8 cellular contexts compared by ENCODE assay signal in genomic region chr1:151762941-151763921, GRCh38. TPM values are rescaled to one million over a fixed set of nuclear protein-coding genes. Genes with fewer than 3 reads are reported as not detected.
A peak's percentile ranks its signal among the peaks of the same experiment; 100 is the strongest.
DNase-seq lines count a peak whose midpoint lies in the region; ATAC-seq and TF ChIP-seq lines count a peak whose summit lies in the region.

TSS of gene MRPL9 (minus strand) at chr1:151763496. CDS start at chr1:151763479, 17 bp downstream.

- H3K27me3 Mint-ChIP-seq in natural killer cell treated with Interleukin-12 subunit alpha and Interleukin-12 subunit beta and Interleukin-15 and Interleukin-18, amount 100 ng/mL, for 72 hours: no peaks in the 10 kb centered on the region

- no peaks in the 10 kb centered on the region for H4K20me1 ChIP-seq in DND-41 (ENCODE audit: insufficient read depth, low read length)
- no peaks in the 10 kb centered on the region for H4K20me1 ChIP-seq in GM23248 (ENCODE audit: insufficient read depth)

- DNase-seq in DND-41 (peak; percentile 90), GM23248 (peak; percentile 90), LoVo (ENCODE audit: low spot score) (peak; percentile 86), SHP77 treated with DMSO at 0.1 percent for 48 hours (lab: John Stamatoyannopoulos, UW) (peak; percentile 93), fibroblast of the aortic adventitia (ENCODE audit: low read depth) (peak; percentile 69)
- peak; percentile 79 for DNase-seq in activated effector memory CD4-positive, alpha-beta T cell treated with Interleukin-2 at 50 U/mL for 16 hours
- peak; percentile 86 for DNase-seq in natural killer cell treated with Interleukin-12 subunit alpha and Interleukin-12 subunit beta and Interleukin-15 and Interleukin-18, amount 100 ng/mL, for 72 hours (ENCODE audit: low spot score)
- peak; percentile 81 for DNase-seq in stimulated activated naive CD4-positive, alpha-beta T cell treated with Interleukin-2 at 50 U/mL for 16 hours (lab: John Stamatoyannopoulos, UW)

- H3K9me3 Mint-ChIP-seq in natural killer cell treated with Interleukin-12 subunit alpha and Interleukin-12 subunit beta and Interleukin-15 and Interleukin-18, amount 100 ng/mL, for 72 hours: no peaks in the 10 kb centered on the region

- H3K36me3 ChIP-seq in DND-41 (ENCODE audit: insufficient read depth, low read length) (peaks cover 38% of the 10 kb centered on the region), GM23248 (ENCODE audit: low read depth) (peaks cover 10% of the 10 kb centered on the region; the same call in 1 of the 2 replicates)

- no peaks in the 10 kb centered on the region for H3K9me2 ChIP-seq in GM23248 (ENCODE audit: insufficient read depth)

- H3K27ac ChIP-seq in DND-41 (ENCODE audit: low read length): peak within 1 kb of the TSS; percentile 95
- H3K27ac ChIP-seq in GM23248: peak within 1 kb of the TSS; percentile 64

- no peak for TF ChIP-seq CTCF in DND-41 (IDR thresholded peaks at IDR 0.05; ENCODE audit: borderline replicate concordance, extremely low read depth, low read length, poor library complexity, severe bottlenecking)
- TF ChIP-seq CTCF in fibroblast of the aortic adventitia (IDR thresholded peaks at IDR 0.05; ENCODE audit: insufficient read depth, low read length): no peak

- peak; percentile 100 for ATAC-seq in DND-41 (ENCODE audit: insufficient read depth, low read depth)
- peak; percentile 99 for ATAC-seq in natural killer cell treated with Interleukin-12 subunit alpha and Interleukin-12 subunit beta and Interleukin-15 and Interleukin-18, amount 100 ng/mL, for 72 hours

- H3K4me3 ChIP-seq in DND-41 (ENCODE audit: low read depth in 1 of 2, low read length in 2 of 2) (peak within 1 kb of the TSS; percentile 91 to 93), GM23248 (peak within 1 kb of the TSS; percentile 93), fibroblast of the aortic adventitia (ENCODE audit: low read depth, low read length) (peak within 1 kb of the TSS; percentile 91)

- H2AFZ ChIP-seq in DND-41 (ENCODE audit: low read depth, low read length) (peak within 1 kb of the TSS; percentile 92), GM23248 (peak within 1 kb of the TSS; percentile 99)

- H3K27me3 ChIP-seq in DND-41 (ENCODE audit: insufficient read depth, low read length, poor library complexity): no peaks in the 10 kb centered on the region
- H3K27me3 ChIP-seq in GM23248 (replicated peaks; ENCODE audit: insufficient read depth): no peaks in the 10 kb centered on the region

- H3K4me1 ChIP-seq in DND-41 (ENCODE audit: insufficient read depth, low read length) (peaks cover 26% of the 10 kb centered on the region), GM23248 (ENCODE audit: insufficient read depth) (peaks cover 14% of the 10 kb centered on the region)

- peaks cover 23 to 31% of the 10 kb centered on the region in 2 donors for H3K4me1 Mint-ChIP-seq in natural killer cell treated with Interleukin-12 subunit alpha and Interleukin-12 subunit beta and Interleukin-15 and Interleukin-18, amount 100 ng/mL, for 72 hours (ENCODE audit: low read depth in 2 of 2)

- H3K79me2 ChIP-seq in DND-41 (ENCODE audit: insufficient read depth, low read length): peaks cover 27% of the 10 kb centered on the region
- H3K79me2 ChIP-seq in GM23248 (ENCODE audit: insufficient read depth): peaks cover 18% of the 10 kb centered on the region

- H3K9me3 ChIP-seq in DND-41 (ENCODE audit: insufficient read depth, low read length, severe bottlenecking): no peaks in the 10 kb centered on the region
- no peaks in the 10 kb centered on the region for H3K9me3 ChIP-seq in GM23248 (ENCODE audit: low read depth)

- H3K4me2 ChIP-seq in DND-41 (ENCODE audit: insufficient read depth, low read length) (peak within 1 kb of the TSS; percentile 79), GM23248 (ENCODE audit: unreplicated experiment) (peak within 1 kb of the TSS; percentile 98)

- H3K27ac Mint-ChIP-seq in natural killer cell treated with Interleukin-12 subunit alpha and Interleukin-12 subunit beta and Interleukin-15 and Interleukin-18, amount 100 ng/mL, for 72 hours: peak within 1 kb of the TSS; percentile 99

- in situ Hi-C loops in GM23248 (cut with MboI): no loop called here

- H3K9ac ChIP-seq in DND-41 (ENCODE audit: low read depth, low read length) (peak within 1 kb of the TSS; percentile 78), GM23248 (peak within 1 kb of the TSS; percentile 92)

- peaks cover 25% of the 10 kb centered on the region for H3F3A ChIP-seq in GM23248 (ENCODE audit: insufficient read depth)

- peak within 1 kb of the TSS; percentile 97 for H3K4me3 Mint-ChIP-seq in natural killer cell treated with Interleukin-12 subunit alpha and Interleukin-12 subunit beta and Interleukin-15 and Interleukin-18, amount 100 ng/mL, for 72 hours

- H3K36me3 Mint-ChIP-seq in natural killer cell treated with Interleukin-12 subunit alpha and Interleukin-12 subunit beta and Interleukin-15 and Interleukin-18, amount 100 ng/mL, for 72 hours: no peaks in the 10 kb centered on the region

- WGBS in GM23248 (ENCODE audit: low coverage in 1 of 2, low lambda C conversion rate in 2 of 2, missing lambda C conversion rate in 2 of 2), 2 experiments: 2% methylated on average over 56 to 68 of the region's 68 CpGs

RNA-seq across cellular contexts. Expression of gene MRPL9, which starts in this region (rescaled TPM):
- total RNA-seq in GM23248 (2014; rRNA removed; shearing (Covaris generic)): 62.1 and 70.2 TPM in 2 replicates
- polyA plus RNA-seq in GM23248 (2016; fragmentation: Nextera tagmentation; extraction: Ambion mirVana): 71.7 and 74.9 TPM in 2 replicates
- 57.6 and 120 TPM in 2 replicates for total RNA-seq in fibroblast of the aortic adventitia (ENCODE audit: low replicate concordance)
- 100 to 1,000 TPM; 107 to 161 TPM for total RNA-seq in natural killer cell treated with Interleukin-12 subunit alpha and Interleukin-12 subunit beta and Interleukin-15 and Interleukin-18, amount 100 ng/mL, for 72 hours

Comparison
In these comparisons a context has a peak if more than half of its experiments do, and no peak if none do; other contexts are left out.
1. Peak in every context shown above with its lines: DNase-seq, ATAC-seq, H3K4me3 ChIP-seq and H3K27ac ChIP-seq.